In genomic region chr17:30731210-30732132, GRCh38 we compare ENCODE assay signal across 8 cellular contexts.
DNase-seq lines count a peak whose midpoint lies in the region; ATAC-seq and TF ChIP-seq lines count a peak whose summit lies in the region.
"Not testable (repeated sequence)": the region's sequence is repeated elsewhere in the genome, so short reads cannot be mapped to it uniquely, and the experiment has no call there.

No MANE protein-coding gene starts in this region.

- not testable (repeated sequence) for H3K36me3 ChIP-seq in GM23338 (ENCODE audit: insufficient read depth)
- H3K36me3 ChIP-seq in RWPE2 (ENCODE audit: low read depth): peaks cover 24% of the 10 kb centered on the region

- peak overlapping the region; percentile 99 for H3K27ac Mint-ChIP-seq in GM23338
- peak overlapping the region; percentile 98 for H3K27ac Mint-ChIP-seq in activated T-helper 2 cell treated with anti-CD3 and anti-CD28 coated beads, Interferon-gamma antibody, Interleukin-2, Interleukin-4, amounts not matched to agents 10 μg/mL and 5 μg/mL and 100 μg/mL, durations not matched to agents 14 hours and 24 hours and 36 hours
- peak overlapping the region; percentile 81 to 87 for H3K27ac Mint-ChIP-seq in natural killer cell treated with Interleukin-12 subunit alpha and Interleukin-12 subunit beta and Interleukin-15 and Interleukin-18, amount 100 ng/mL, for 72 hours
- peak overlapping the region; percentile 99 for H3K27ac Mint-ChIP-seq in stimulated activated memory B cell treated with anti-CD40 and anti-IgM and Interleukin-4, amounts not matched to agents 10 μg/mL and 1 μg/mL and 100 μg/mL, for 72 hours

- not testable (repeated sequence) for H3K9me3 Mint-ChIP-seq in GM23338; activated T-helper 2 cell treated with anti-CD3 and anti-CD28 coated beads, Interferon-gamma antibody, Interleukin-2, Interleukin-4, amounts not matched to agents 10 μg/mL and 5 μg/mL and 100 μg/mL, durations not matched to agents 14 hours and 24 hours and 36 hours; natural killer cell treated with Interleukin-12 subunit alpha and Interleukin-12 subunit beta and Interleukin-15 and Interleukin-18, amount 100 ng/mL, for 72 hours; stimulated activated memory B cell treated with anti-CD40 and anti-IgM and Interleukin-4, amounts not matched to agents 10 μg/mL and 1 μg/mL and 100 μg/mL, for 72 hours

- H3F3A ChIP-seq in GM23338 (replicated peaks; ENCODE audit: low read depth): not testable (repeated sequence)

- DNase-seq in Daoy (ENCODE audit: low read depth) (peak; percentile 88), GM23338 (ENCODE audit: low spot score) (peak; percentile 83), LNCaP clone FGC (ENCODE audit: low read depth) (peak; percentile 22), fibroblast of peridontal ligament (ENCODE audit: extremely low read depth) (peak; percentile 52)
- not testable (repeated sequence) for DNase-seq in RWPE2 (ENCODE audit: low spot score)
- DNase-seq in activated T-helper 2 cell treated with anti-CD3 and anti-CD28 coated beads, Interferon-gamma antibody, Interleukin-2, Interleukin-4, amounts not matched to agents 10 μg/mL and 5 μg/mL and 100 μg/mL, durations not matched to agents 14 hours and 24 hours and 36 hours (ENCODE audit: low spot score): peak; percentile 78
- DNase-seq in natural killer cell treated with Interleukin-12 subunit alpha and Interleukin-12 subunit beta and Interleukin-15 and Interleukin-18, amount 100 ng/mL, for 72 hours (ENCODE audit: low spot score): peak; percentile 89

- peak; percentile 89 for ATAC-seq in GM23338
- peak; percentile 95 for ATAC-seq in RWPE2 (ENCODE audit: low read depth)
- peak; percentile 99 for ATAC-seq in natural killer cell treated with Interleukin-12 subunit alpha and Interleukin-12 subunit beta and Interleukin-15 and Interleukin-18, amount 100 ng/mL, for 72 hours
- peak; percentile 96 for ATAC-seq in stimulated activated memory B cell treated with anti-CD40 and anti-IgM and Interleukin-4, amounts not matched to agents 10 μg/mL and 1 μg/mL and 100 μg/mL, for 72 hours

- intact Hi-C loops in activated T-helper 2 cell treated with anti-CD3 and anti-CD28 coated beads, Interferon-gamma antibody, Interleukin-2, Interleukin-4, amounts not matched to agents 10 μg/mL and 5 μg/mL and 100 μg/mL, durations not matched to agents 14 hours and 24 hours and 36 hours (cut with micrococcal nuclease): not testable (repeated sequence)

- peak overlapping the region; percentile 98 for H3K27ac ChIP-seq in GM23338 (ENCODE audit: low read depth)
- H3K27ac ChIP-seq in RWPE2 (ENCODE audit: poor library complexity, severe bottlenecking): peak overlapping the region; percentile 58

- peaks cover 83% of the 10 kb centered on the region for H3K79me2 ChIP-seq in GM23338 (replicated peaks; ENCODE audit: insufficient read depth)

- not testable (repeated sequence) for TF ChIP-seq CTCF in GM23338 (conservative IDR thresholded peaks at IDR 0.05; ENCODE audit: low read depth in 2 of 2); LNCaP clone FGC (IDR thresholded peaks at IDR 0.05; ENCODE audit: control insufficient read depth, extremely low read depth, insufficient read depth); RWPE2 (IDR thresholded peaks at IDR 0.05; ENCODE audit: poor library complexity, severe bottlenecking)

- H3K27me3 ChIP-seq in GM23338 (ENCODE audit: insufficient read depth); RWPE2 (ENCODE audit: insufficient read depth, poor library complexity, severe bottlenecking): not testable (repeated sequence)

- peaks cover 24% of the 10 kb centered on the region for H3K27me3 Mint-ChIP-seq in GM23338 (ENCODE audit: insufficient read depth, low read depth, poor library complexity)
- not testable (repeated sequence) for H3K27me3 Mint-ChIP-seq in activated T-helper 2 cell treated with anti-CD3 and anti-CD28 coated beads, Interferon-gamma antibody, Interleukin-2, Interleukin-4, amounts not matched to agents 10 μg/mL and 5 μg/mL and 100 μg/mL, durations not matched to agents 14 hours and 24 hours and 36 hours (ENCODE audit: low read depth); natural killer cell treated with Interleukin-12 subunit alpha and Interleukin-12 subunit beta and Interleukin-15 and Interleukin-18, amount 100 ng/mL, for 72 hours; stimulated activated memory B cell treated with anti-CD40 and anti-IgM and Interleukin-4, amounts not matched to agents 10 μg/mL and 1 μg/mL and 100 μg/mL, for 72 hours

- H3K4me3 Mint-ChIP-seq in GM23338: peak overlapping the region; percentile 93
- H3K4me3 Mint-ChIP-seq in activated T-helper 2 cell treated with anti-CD3 and anti-CD28 coated beads, Interferon-gamma antibody, Interleukin-2, Interleukin-4, amounts not matched to agents 10 μg/mL and 5 μg/mL and 100 μg/mL, durations not matched to agents 14 hours and 24 hours and 36 hours (ENCODE audit: low read depth): peak overlapping the region; percentile 97
- H3K4me3 Mint-ChIP-seq in natural killer cell treated with Interleukin-12 subunit alpha and Interleukin-12 subunit beta and Interleukin-15 and Interleukin-18, amount 100 ng/mL, for 72 hours: peak overlapping the region; percentile 89
- H3K4me3 Mint-ChIP-seq in stimulated activated memory B cell treated with anti-CD40 and anti-IgM and Interleukin-4, amounts not matched to agents 10 μg/mL and 1 μg/mL and 100 μg/mL, for 72 hours: peak overlapping the region; percentile 98

- H2AFZ ChIP-seq in GM23338: not testable (repeated sequence)

- H3K4me1 Mint-ChIP-seq in GM23338: peaks cover 20% of the 10 kb centered on the region
- H3K4me1 Mint-ChIP-seq in activated T-helper 2 cell treated with anti-CD3 and anti-CD28 coated beads, Interferon-gamma antibody, Interleukin-2, Interleukin-4, amounts not matched to agents 10 μg/mL and 5 μg/mL and 100 μg/mL, durations not matched to agents 14 hours and 24 hours and 36 hours (ENCODE audit: low read depth): peaks cover 15% of the 10 kb centered on the region
- peaks cover 14 to 25% of the 10 kb centered on the region in 2 donors for H3K4me1 Mint-ChIP-seq in natural killer cell treated with Interleukin-12 subunit alpha and Interleukin-12 subunit beta and Interleukin-15 and Interleukin-18, amount 100 ng/mL, for 72 hours (ENCODE audit: low read depth in 2 of 2)
- peaks cover 37% of the 10 kb centered on the region for H3K4me1 Mint-ChIP-seq in stimulated activated memory B cell treated with anti-CD40 and anti-IgM and Interleukin-4, amounts not matched to agents 10 μg/mL and 1 μg/mL and 100 μg/mL, for 72 hours

- H3K9me3 ChIP-seq in RWPE2 (ENCODE audit: severe bottlenecking): not testable (repeated sequence)

- H3K4me1 ChIP-seq in GM23338 (ENCODE audit: insufficient read depth); RWPE2 (ENCODE audit: insufficient read depth, poor library complexity, severe bottlenecking): not testable (repeated sequence)

- H3K4me2 ChIP-seq in GM23338: peak overlapping the region; percentile 79

- H3K4me3 ChIP-seq in GM23338 (peak overlapping the region; percentile 92), LNCaP clone FGC (ENCODE audit: low read depth, low read length) (peak overlapping the region; percentile 72), RWPE2 (ENCODE audit: severe bottlenecking) (peak overlapping the region; percentile 65)

- H3K9me2 ChIP-seq in GM23338 (ENCODE audit: insufficient read depth): not testable (repeated sequence)

- H4K20me1 ChIP-seq in GM23338 (replicated peaks; ENCODE audit: insufficient read depth): peaks cover 29% of the 10 kb centered on the region

- peaks cover 41% of the 10 kb centered on the region for H3K36me3 Mint-ChIP-seq in GM23338 (ENCODE audit: low read depth)
- H3K36me3 Mint-ChIP-seq in activated T-helper 2 cell treated with anti-CD3 and anti-CD28 coated beads, Interferon-gamma antibody, Interleukin-2, Interleukin-4, amounts not matched to agents 10 μg/mL and 5 μg/mL and 100 μg/mL, durations not matched to agents 14 hours and 24 hours and 36 hours (ENCODE audit: low read depth): peaks cover 29% of the 10 kb centered on the region
- not testable (repeated sequence) for H3K36me3 Mint-ChIP-seq in natural killer cell treated with Interleukin-12 subunit alpha and Interleukin-12 subunit beta and Interleukin-15 and Interleukin-18, amount 100 ng/mL, for 72 hours
- peaks cover 13% of the 10 kb centered on the region for H3K36me3 Mint-ChIP-seq in stimulated activated memory B cell treated with anti-CD40 and anti-IgM and Interleukin-4, amounts not matched to agents 10 μg/mL and 1 μg/mL and 100 μg/mL, for 72 hours

TF ChIP-seq in GM23338, 12 proteins besides CTCF, POLR2A, EP300 and RAD21:
- TF ChIP-seq POLR2AphosphoS5 (IDR thresholded peaks at IDR 0.05; ENCODE audit: low read depth): peak; percentile 75
